ENCODE assay signal across 10 cellular contexts in the genomic region with DNA sequence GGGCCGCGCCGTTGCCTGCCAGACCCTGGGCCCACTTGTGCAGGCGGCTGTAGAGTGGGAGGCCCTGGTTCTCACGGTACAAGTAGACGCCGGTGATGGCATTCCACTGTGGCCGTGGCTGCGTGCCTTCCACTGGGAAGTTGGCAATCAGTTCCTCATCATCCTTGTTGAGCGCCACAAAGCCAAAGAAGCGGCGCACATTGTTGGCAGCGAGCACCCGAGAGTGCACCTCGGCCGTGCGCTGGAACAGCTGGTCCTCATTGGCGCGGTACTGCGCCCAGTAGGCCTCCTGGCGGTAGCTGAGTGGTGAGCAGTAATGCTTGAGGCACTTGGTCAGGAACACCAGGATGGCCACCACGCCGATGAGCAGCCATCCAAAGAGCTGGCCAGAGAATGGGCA. TPM values are rescaled to one million over a fixed set of nuclear protein-coding genes. Genes with fewer than 3 reads are reported as not detected.
A peak's percentile ranks its signal among the peaks of the same experiment; 100 is the strongest.
DNase-seq lines count a peak whose midpoint lies in the region; ATAC-seq and TF ChIP-seq lines count a peak whose summit lies in the region.
"Had no signal": no experiment of that assay in that cellular context is flagged by ENCODE, and none has a peak within 500 bp of the region (broad histone marks: within the 10 kb centered on the region; RNA-seq: fewer than 3 reads in every experiment).

No MANE protein-coding gene starts in this region.

- no peak for TF ChIP-seq POLR2A in sigmoid colon (IDR thresholded peaks at IDR 0.05)

- ATAC-seq in CD4-positive, CD25-positive, alpha-beta regulatory T cell (ENCODE audit: low read depth in 2 of 2), result no peak
- ATAC-seq in activated T-helper 17 cell treated with anti-CD3 and anti-CD28 coated beads, Interleukin-2, amount 50 U/mL, for 72 hours (replicated peaks), result no peak
- no peak for ATAC-seq in GM19324 (IDR thresholded peaks at IDR 0.05; ENCODE audit: low FRiP score, unreplicated experiment)

- peaks cover 0 to 2% (median 0%) of the 10 kb centered on the region in 7 donors for H3K9me3 Mint-ChIP-seq in CD4-positive, CD25-positive, alpha-beta regulatory T cell
- no peaks in the 10 kb centered on the region for H3K9me3 Mint-ChIP-seq in activated T-helper 17 cell treated with anti-CD3 and anti-CD28 coated beads, Interleukin-2, amount 50 U/mL, for 72 hours

- WGBS in sigmoid colon, 2 donors, result 97 to 98% methylated on average over 23 of the region's 23 CpGs

- no peak for DNase-seq in CD4-positive, CD25-positive, alpha-beta regulatory T cell
- no peak for DNase-seq in sigmoid colon
- no peak for DNase-seq in activated CD4-positive, alpha-beta T cell treated with anti-CD3 and anti-CD28 coated beads, Interleukin-2, amount 50 U/mL, for 48 hours
- DNase-seq in NCI-H1417 treated with DMSO at 0.1 percent for 48 hours (lab: John Stamatoyannopoulos, UW), result no peak
- DNase-seq: dermis blood vessel endothelial cell had no signal

- H3K36me3 Mint-ChIP-seq in CD4-positive, CD25-positive, alpha-beta regulatory T cell, result peaks cover 45% of the 10 kb centered on the region
- H3K36me3 Mint-ChIP-seq in activated T-helper 17 cell treated with anti-CD3 and anti-CD28 coated beads, Interleukin-2, amount 50 U/mL, for 72 hours (ENCODE audit: low read depth), result peaks cover 91% of the 10 kb centered on the region

- peaks cover 72% of the 10 kb centered on the region for H3K36me3 ChIP-seq in CD4-positive, CD25-positive, alpha-beta regulatory T cell (ENCODE audit: control insufficient read depth, insufficient read depth, low read length)
- peaks cover 11 to 73% (median 25%) of the 10 kb centered on the region in 4 donors for H3K36me3 ChIP-seq in sigmoid colon

- no peak overlapping the region for H3K4me3 ChIP-seq in CD4-positive, CD25-positive, alpha-beta regulatory T cell (ENCODE audit: low read depth, low read length)
- no peak overlapping the region for H3K4me3 ChIP-seq in sigmoid colon

- H3K27ac Mint-ChIP-seq in CD4-positive, CD25-positive, alpha-beta regulatory T cell, result peak overlapping the region in 2 of 3 donors; percentile 69 to 79
- H3K27ac Mint-ChIP-seq in activated T-helper 17 cell treated with anti-CD3 and anti-CD28 coated beads, Interleukin-2, amount 50 U/mL, for 72 hours, result peak overlapping the region; percentile 21

- no peaks in the 10 kb centered on the region for H3K27me3 Mint-ChIP-seq in CD4-positive, CD25-positive, alpha-beta regulatory T cell
- no peaks in the 10 kb centered on the region for H3K27me3 Mint-ChIP-seq in activated T-helper 17 cell treated with anti-CD3 and anti-CD28 coated beads, Interleukin-2, amount 50 U/mL, for 72 hours

- intact Hi-C loops in sigmoid colon (cut with DNase I), result no loop called here

- no peak for TF ChIP-seq EP300 in sigmoid colon (IDR thresholded peaks at IDR 0.05)

- H3K4me1 Mint-ChIP-seq in CD4-positive, CD25-positive, alpha-beta regulatory T cell, result peaks cover 0 to 58% (median 37%) of the 10 kb centered on the region in 4 donors
- H3K4me1 Mint-ChIP-seq in activated T-helper 17 cell treated with anti-CD3 and anti-CD28 coated beads, Interleukin-2, amount 50 U/mL, for 72 hours, result peaks cover 26% of the 10 kb centered on the region

- H3K27ac ChIP-seq in CD4-positive, CD25-positive, alpha-beta regulatory T cell (ENCODE audit: insufficient read depth, low read length, poor library complexity, severe bottlenecking), result no peak overlapping the region
- H3K27ac ChIP-seq in sigmoid colon, result peak overlapping the region; percentile 66 to 88 (median 82)

- no peak for TF ChIP-seq CTCF in sigmoid colon (IDR thresholded peaks at IDR 0.05)

- peaks cover 39% of the 10 kb centered on the region for H3K4me1 ChIP-seq in CD4-positive, CD25-positive, alpha-beta regulatory T cell (ENCODE audit: control insufficient read depth, insufficient read depth, low read length, poor library complexity, severe bottlenecking)
- H3K4me1 ChIP-seq in sigmoid colon, result peaks cover 0 to 61% (median 29%) of the 10 kb centered on the region in 4 donors
- H3K4me1 ChIP-seq: parathyroid adenoma had no signal

- H3K9me3 ChIP-seq in CD4-positive, CD25-positive, alpha-beta regulatory T cell (ENCODE audit: control insufficient read depth in 2 of 2, low read length in 2 of 2), result no peaks in the 10 kb centered on the region
- no peaks in the 10 kb centered on the region for H3K9me3 ChIP-seq in sigmoid colon

- H3K27me3 ChIP-seq in CD4-positive, CD25-positive, alpha-beta regulatory T cell (ENCODE audit: control insufficient read depth, insufficient read depth, low read length), result no peaks in the 10 kb centered on the region
- H3K27me3 ChIP-seq in sigmoid colon, result no peaks in the 10 kb centered on the region

- H3K4me3 Mint-ChIP-seq in CD4-positive, CD25-positive, alpha-beta regulatory T cell, result peak overlapping the region in 2 of 4 donors; percentile 41 to 72
- no peak overlapping the region for H3K4me3 Mint-ChIP-seq in activated T-helper 17 cell treated with anti-CD3 and anti-CD28 coated beads, Interleukin-2, amount 50 U/mL, for 72 hours

RNA-seq across cellular contexts. Expression of a gene that starts 5.0 kb away (rescaled TPM):
- total RNA-seq in CD4-positive, CD25-positive, alpha-beta regulatory T cell, result 26.1 TPM
- 10 to 100 TPM; 33.5 to 72.4 (median 50.0) TPM for polyA plus RNA-seq in CD4-positive, CD25-positive, alpha-beta regulatory T cell
- total RNA-seq in activated T-helper 17 cell treated with anti-CD3 and anti-CD28 coated beads, Interleukin-2, amount 50 U/mL, for 72 hours, result 10 to 100 TPM; 18.2 to 26.0 TPM
- 10 to 100 TPM; 27.4 to 55.4 (median 46.4) TPM for total RNA-seq in sigmoid colon
- 10 to 100 TPM in 2 of 3 donors, 1 to 10 TPM in 1; 5.5 to 20.4 (median 13.7) TPM for polyA plus RNA-seq in sigmoid colon

RNA-seq across cellular contexts. Expression of a gene that starts 11.5 kb away (rescaled TPM):
- total RNA-seq in CD4-positive, CD25-positive, alpha-beta regulatory T cell, result not detected
- not detected for polyA plus RNA-seq in CD4-positive, CD25-positive, alpha-beta regulatory T cell
- under 1 TPM in 1 of 2 donors, not detected in 1; 0.11 TPM for total RNA-seq in activated T-helper 17 cell treated with anti-CD3 and anti-CD28 coated beads, Interleukin-2, amount 50 U/mL, for 72 hours
- not detected for total RNA-seq in sigmoid colon
- polyA plus RNA-seq in sigmoid colon, result under 1 TPM in 1 of 3 donors, not detected in 2; 0.07 TPM
- total RNA-seq: Daoy, dermis blood vessel endothelial cell had no signal
- polyA plus RNA-seq: BJ had no signal

RNA-seq across cellular contexts. Expression of a gene that starts 31.9 kb away (rescaled TPM):
- total RNA-seq in CD4-positive, CD25-positive, alpha-beta regulatory T cell, result not detected
- polyA plus RNA-seq in CD4-positive, CD25-positive, alpha-beta regulatory T cell, result not detected
- total RNA-seq in activated T-helper 17 cell treated with anti-CD3 and anti-CD28 coated beads, Interleukin-2, amount 50 U/mL, for 72 hours, result not detected
- total RNA-seq in sigmoid colon, result not detected
- polyA plus RNA-seq in sigmoid colon, result not detected
- total RNA-seq: dermis blood vessel endothelial cell had no signal

RNA-seq across cellular contexts. Expression of a gene that starts 46.3 kb away (rescaled TPM):
- total RNA-seq in CD4-positive, CD25-positive, alpha-beta regulatory T cell, result 1.1 TPM
- under 1 TPM; 0.29 to 0.87 (median 0.54) TPM for polyA plus RNA-seq in CD4-positive, CD25-positive, alpha-beta regulatory T cell
- total RNA-seq in activated T-helper 17 cell treated with anti-CD3 and anti-CD28 coated beads, Interleukin-2, amount 50 U/mL, for 72 hours, result 1 to 10 TPM; 2.1 to 3.7 TPM
- under 1 TPM in 3 of 4 donors, not detected in 1; 0.41 to 0.71 (median 0.55) TPM for total RNA-seq in sigmoid colon
- polyA plus RNA-seq in sigmoid colon, result 10 to 100 TPM; 29.9 to 54.1 (median 31.8) TPM
- total RNA-seq: Daoy, dermis blood vessel endothelial cell had no signal

RNA-seq across cellular contexts. Expression of a gene that starts 50.8 kb away (rescaled TPM):
- total RNA-seq in CD4-positive, CD25-positive, alpha-beta regulatory T cell, result 26.9 TPM
- 1 to 10 TPM; 7.1 to 10.0 (median 8.5) TPM for polyA plus RNA-seq in CD4-positive, CD25-positive, alpha-beta regulatory T cell
- total RNA-seq in activated T-helper 17 cell treated with anti-CD3 and anti-CD28 coated beads, Interleukin-2, amount 50 U/mL, for 72 hours, result 10 to 100 TPM; 50.1 to 79.5 TPM
- total RNA-seq in sigmoid colon, result 10 to 100 TPM; 11.0 to 15.0 (median 13.0) TPM
- 10 to 100 TPM in 1 of 3 donors, 1 to 10 TPM in 2; 3.2 to 24.0 (median 6.0) TPM for polyA plus RNA-seq in sigmoid colon
